In the genomic region with DNA sequence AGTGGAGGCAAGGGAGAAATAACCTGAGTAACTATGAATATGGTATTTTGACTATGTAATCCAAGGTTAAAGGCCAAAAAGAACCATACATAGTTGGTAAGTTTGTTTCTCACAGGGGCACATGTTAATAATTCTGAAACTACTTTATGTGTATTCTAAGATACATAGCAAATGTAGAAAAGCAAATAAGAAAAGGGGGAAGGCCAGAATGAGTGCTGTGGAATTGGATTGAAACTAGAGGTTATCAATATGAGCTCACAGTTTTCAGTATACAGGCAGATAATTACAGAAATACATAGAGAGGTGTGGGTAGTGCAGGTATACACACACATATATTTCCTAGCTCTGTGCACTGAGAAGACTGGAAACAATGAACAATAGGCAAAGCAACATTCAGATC, we compare ENCODE assay signal across 14 cellular contexts. TPM values are rescaled to one million over a fixed set of nuclear protein-coding genes. Genes with fewer than 3 reads are reported as not detected.
DNase-seq lines count a peak whose midpoint lies in the region; ATAC-seq and TF ChIP-seq lines count a peak whose summit lies in the region.
"Had no signal": no experiment of that assay in that cellular context is flagged by ENCODE, and none has a peak within 500 bp of the region (broad histone marks: within the 10 kb centered on the region; RNA-seq: fewer than 3 reads in every experiment).

No MANE protein-coding gene starts in this region.

- no peaks in the 10 kb centered on the region for H3K9me3 ChIP-seq in sigmoid colon
- H3K9me3 ChIP-seq: psoas muscle had no signal

- H3K27ac ChIP-seq in sigmoid colon, result no peak overlapping the region
- H3K27ac ChIP-seq: psoas muscle had no signal

- H3K27me3 ChIP-seq in sigmoid colon, result no peaks in the 10 kb centered on the region

- DNase-seq in amygdala (lab: John Stamatoyannopoulos, UW) (no peak), sigmoid colon (no peak)
- DNase-seq: activated naive CD8-positive, alpha-beta T cell treated with anti-CD3 and anti-CD28 coated beads, Interleukin-2, amount 10 ng/mL, durations not matched to agents 7 days and 5 days; foreskin melanocyte; NCI-H146; NCI-H446 treated with DMSO at 0.1 percent for 48 hours; psoas muscle; stimulated activated CD4-positive, alpha-beta T cell treated with anti-CD3 and anti-CD28 coated beads, Interleukin-15, amount 100 ng/mL, for 24 hours had no signal

- H3K4me3 ChIP-seq in sigmoid colon, result no peak overlapping the region
- H3K4me3 ChIP-seq: lung, psoas muscle had no signal

- H3K36me3 ChIP-seq in sigmoid colon, result no peaks in the 10 kb centered on the region

- no peak for TF ChIP-seq CTCF in sigmoid colon (IDR thresholded peaks at IDR 0.05)

- H3K4me1 ChIP-seq in sigmoid colon, result peaks cover 0 to 17% (median 7%) of the 10 kb centered on the region in 4 donors
- H3K4me1 ChIP-seq: psoas muscle had no signal

- intact Hi-C loops in sigmoid colon (cut with DNase I), result no loop called here

- TF ChIP-seq EP300 in sigmoid colon (IDR thresholded peaks at IDR 0.05), result no peak

- no peak for TF ChIP-seq POLR2A in sigmoid colon (IDR thresholded peaks at IDR 0.05)

- ATAC-seq in GM18502 (IDR thresholded peaks at IDR 0.05; ENCODE audit: poor library complexity, unreplicated experiment), result peak; percentile 68
- ATAC-seq in GM19023 (IDR thresholded peaks at IDR 0.05; ENCODE audit: unreplicated experiment), result peak; percentile 63
- peak; percentile 64 for ATAC-seq in HG02642 (IDR thresholded peaks at IDR 0.05; ENCODE audit: poor library complexity, unreplicated experiment)
- ATAC-seq in HG03558 (IDR thresholded peaks at IDR 0.05; ENCODE audit: extremely low read depth, unreplicated experiment), result peak; percentile 73
- ATAC-seq in HG02840 (IDR thresholded peaks at IDR 0.05; ENCODE audit: low FRiP score, unreplicated experiment), result no peak
- ATAC-seq: psoas muscle had no signal

RNA-seq across cellular contexts. Expression of a gene that starts 13.7 kb away (rescaled TPM):
- 10 to 100 TPM in 1 of 4 donors, 1 to 10 TPM in 3; 3.7 to 25.5 (median 5.2) TPM for total RNA-seq in sigmoid colon
- polyA plus RNA-seq in sigmoid colon, result 10 to 100 TPM; 34.8 to 44.9 (median 36.3) TPM
